In the genomic region with DNA sequence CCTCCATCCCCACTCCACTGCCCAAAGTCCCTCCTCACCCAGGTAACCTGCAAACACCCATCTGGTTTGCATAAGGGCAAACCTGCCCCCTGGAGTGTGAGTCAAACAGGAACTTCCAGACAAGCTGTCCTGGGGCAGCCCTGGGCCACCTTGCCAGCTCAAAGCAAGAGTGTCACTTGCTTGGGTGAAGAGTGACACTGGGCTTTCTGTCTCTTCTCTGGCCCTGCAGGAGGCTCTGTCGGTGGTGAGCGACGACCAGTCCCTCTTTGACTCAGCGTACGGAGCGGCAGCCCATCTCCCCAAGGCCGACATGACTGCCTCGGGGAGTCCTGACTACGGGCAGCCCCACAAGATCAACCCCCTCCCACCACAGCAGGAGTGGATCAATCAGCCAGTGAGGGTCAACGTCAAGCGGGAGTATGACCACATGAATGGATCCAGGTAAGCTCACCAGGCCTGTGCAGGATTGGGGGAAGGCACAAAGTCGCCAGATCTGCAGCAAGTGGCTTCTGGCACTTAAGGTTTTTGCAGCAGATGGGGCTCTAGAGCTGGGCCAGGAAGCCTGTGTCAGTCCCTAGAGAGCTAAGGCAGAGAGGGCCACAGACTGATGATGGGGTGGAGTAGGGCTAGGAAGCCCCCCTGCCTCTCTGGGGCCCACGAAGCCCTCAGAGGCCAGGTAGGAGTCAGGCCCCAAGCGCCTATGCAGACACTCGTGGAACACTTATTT, we compare ENCODE assay signal across 9 cellular contexts.
DNase-seq lines count a peak whose midpoint lies in the region; ATAC-seq and TF ChIP-seq lines count a peak whose summit lies in the region.
"Had no signal": no experiment of that assay in that cellular context is flagged by ENCODE, and none has a peak within 500 bp of the region (broad histone marks: within the 10 kb centered on the region; RNA-seq: fewer than 3 reads in every experiment).

No MANE protein-coding gene starts in this region.

- ATAC-seq in GM19397 (IDR thresholded peaks at IDR 0.05; ENCODE audit: unreplicated experiment) (peak; percentile 85), HG03196 (IDR thresholded peaks at IDR 0.05; ENCODE audit: unreplicated experiment) (peak; percentile 85), upper lobe of left lung (ENCODE audit: low FRiP score in 2 of 2) (no peak)
- ATAC-seq in activated naive CD8-positive, alpha-beta T cell treated with anti-CD3 and anti-CD28 coated beads, Interleukin-2, amount 50 U/mL, for 24 hours: peak; percentile 75

- TF ChIP-seq CTCF in GM10266 (IDR thresholded peaks at IDR 0.05; ENCODE audit: control insufficient read depth, insufficient read depth, low read depth, missing control alignments): peak; percentile 32
- no peak for TF ChIP-seq CTCF in upper lobe of left lung (IDR thresholded peaks at IDR 0.05)

- in situ Hi-C loops in ACHN (cut with HindIII; ENCODE audit: low pct_ligation_motif_present, low pct_unique_long_range_greater_than_20kb, low sequenced_read_pairs): no loop called here

- H3K4me3 ChIP-seq in upper lobe of left lung: no peak overlapping the region

- H3K4me3 Mint-ChIP-seq in activated naive CD8-positive, alpha-beta T cell treated with anti-CD3 and anti-CD28 coated beads, Interleukin-2, amount 50 U/mL, for 24 hours: peak overlapping the region; percentile 58

- peaks cover 10 to 19% (median 14%) of the 10 kb centered on the region in 4 donors for H3K4me1 ChIP-seq in upper lobe of left lung

- H3K27me3 Mint-ChIP-seq in activated naive CD8-positive, alpha-beta T cell treated with anti-CD3 and anti-CD28 coated beads, Interleukin-2, amount 50 U/mL, for 24 hours: no peaks in the 10 kb centered on the region

- H3K9me3 Mint-ChIP-seq in activated naive CD8-positive, alpha-beta T cell treated with anti-CD3 and anti-CD28 coated beads, Interleukin-2, amount 50 U/mL, for 24 hours: no peaks in the 10 kb centered on the region

- peaks cover 25% of the 10 kb centered on the region for H3K36me3 Mint-ChIP-seq in activated naive CD8-positive, alpha-beta T cell treated with anti-CD3 and anti-CD28 coated beads, Interleukin-2, amount 50 U/mL, for 24 hours (ENCODE audit: low read depth)

- H3K27me3 ChIP-seq in upper lobe of left lung: no peaks in the 10 kb centered on the region

- WGBS in upper lobe of left lung, 2 donors: 80 to 94% methylated on average over 6 to 15 of the region's 15 CpGs

- peak; percentile 53 for DNase-seq in GM10266 (ENCODE audit: extremely low spot score)
- peak; percentile 70 for DNase-seq in activated naive CD8-positive, alpha-beta T cell treated with anti-CD3 and anti-CD28 coated beads, Interleukin-2, amount 50 U/mL, for 24 hours
- no peak for DNase-seq in SW 1271 (lab: John Stamatoyannopoulos, UW)
- no peak for DNase-seq in SKM-1 (lab: John Stamatoyannopoulos, UW; ENCODE audit: unreplicated experiment)
- DNase-seq in ACHN: no peak
- no peak for DNase-seq in upper lobe of left lung

- peak overlapping the region in 2 of 4 donors; percentile 30 to 53 for H3K27ac ChIP-seq in upper lobe of left lung
- H3K27ac ChIP-seq: VCaP had no signal

- no peak for TF ChIP-seq POLR2A in upper lobe of left lung (IDR thresholded peaks at IDR 0.05)

- peaks cover 76% of the 10 kb centered on the region for H3K4me1 Mint-ChIP-seq in activated naive CD8-positive, alpha-beta T cell treated with anti-CD3 and anti-CD28 coated beads, Interleukin-2, amount 50 U/mL, for 24 hours

- TF ChIP-seq EP300 in upper lobe of left lung (IDR thresholded peaks at IDR 0.05): no peak

- H3K27ac Mint-ChIP-seq in activated naive CD8-positive, alpha-beta T cell treated with anti-CD3 and anti-CD28 coated beads, Interleukin-2, amount 50 U/mL, for 24 hours: peak overlapping the region; percentile 93

- H3K36me3 ChIP-seq in upper lobe of left lung: peaks cover 0 to 41% (median 12%) of the 10 kb centered on the region in 4 donors

- H3K9me3 ChIP-seq in upper lobe of left lung: no peaks in the 10 kb centered on the region

Comparison
In these comparisons a context has a peak if more than half of its experiments do, and no peak if none do; other contexts are left out.
1. DNase-seq: peak in GM10266 (single experiment) and activated naive CD8-positive, alpha-beta T cell treated with anti-CD3 and anti-CD28 coated beads, Interleukin-2, amount 50 U/mL, for 24 hours (single experiment); none in SW 1271 (0 of 2), SKM-1 (single experiment), ACHN (single experiment) and upper lobe of left lung (0 of 2).
2. ATAC-seq: peak in GM19397 (single experiment), HG03196 (single experiment) and activated naive CD8-positive, alpha-beta T cell treated with anti-CD3 and anti-CD28 coated beads, Interleukin-2, amount 50 U/mL, for 24 hours (single experiment); none in upper lobe of left lung (0 of 2).